In genomic region chr12:98754095-98754494, GRCh38 we compare ENCODE assay signal across 8 cellular contexts.
A peak's percentile ranks its signal among the peaks of the same experiment; 100 is the strongest.
DNase-seq lines count a peak whose midpoint lies in the region; ATAC-seq and TF ChIP-seq lines count a peak whose summit lies in the region.

No MANE protein-coding gene starts in this region.

- peaks cover 11% of the 10 kb centered on the region for H3K4me1 Mint-ChIP-seq in T-helper 17 cell

- H3K27me3 Mint-ChIP-seq in T-helper 17 cell: peaks cover 21% of the 10 kb centered on the region

- peak; percentile 56 for DNase-seq in BJ (ENCODE audit: low read depth)
- DNase-seq in T-helper 17 cell: no peak
- DNase-seq in left kidney (ENCODE audit: low read depth, low spot score): peak; percentile 24
- no peak for DNase-seq in CD1c-positive myeloid dendritic cell (ENCODE audit: extremely low spot score)
- DNase-seq in colonic mucosa: no peak
- DNase-seq in upper lobe of left lung: no peak

- POLR2A ChIA-PET in BJ (lab: Charles Lee): no interaction called here

- H3K4me1 ChIP-seq in colonic mucosa: no peaks in the 10 kb centered on the region
- H3K4me1 ChIP-seq in upper lobe of left lung: no peaks in the 10 kb centered on the region

- no peaks in the 10 kb centered on the region for H3K36me3 ChIP-seq in BJ (ENCODE audit: control insufficient read depth, insufficient read depth, low read length)
- H3K36me3 ChIP-seq in colonic mucosa: no peaks in the 10 kb centered on the region
- no peaks in the 10 kb centered on the region for H3K36me3 ChIP-seq in upper lobe of left lung

- no peak for TF ChIP-seq POLR2A in upper lobe of left lung (IDR thresholded peaks at IDR 0.05)

- WGBS in upper lobe of left lung, 2 donors: 61 to 66% methylated on average over 5 of the region's 5 CpGs

- H3K9ac ChIP-seq in colonic mucosa (ENCODE audit: low read depth in 2 of 2, low read length in 2 of 2): no peak overlapping the region

- H3K9me3 ChIP-seq in T-helper 17 cell (ENCODE audit: control insufficient read depth, low read length, poor library complexity, severe bottlenecking): no peaks in the 10 kb centered on the region
- H3K9me3 ChIP-seq in colonic mucosa: no peaks in the 10 kb centered on the region
- no peaks in the 10 kb centered on the region for H3K9me3 ChIP-seq in upper lobe of left lung

- CTCF ChIA-PET in BJ (lab: Yijun Ruan, JAX): interaction anchor here (1.7 kb wide), 1 partner anchor 20 kb away, joined by 4 read pairs; no protein-coding TSS in a partner anchor

- no peak overlapping the region for H3K4me3 Mint-ChIP-seq in T-helper 17 cell

- H3K27ac ChIP-seq in colonic mucosa (no peak overlapping the region), upper lobe of left lung (no peak overlapping the region)

- TF ChIP-seq CTCF in BJ (IDR thresholded peaks at IDR 0.05; ENCODE audit: insufficient read depth, low read depth, low read length) (no peak), colonic mucosa (IDR thresholded peaks at IDR 0.05) (no peak), upper lobe of left lung (IDR thresholded peaks at IDR 0.05) (no peak)

- no peak for TF ChIP-seq EP300 in upper lobe of left lung (IDR thresholded peaks at IDR 0.05)

- no peak overlapping the region for H3K27ac Mint-ChIP-seq in T-helper 17 cell

- intact Hi-C loops in colonic mucosa (cut with DNase I): no loop called here

- peaks cover 5% of the 10 kb centered on the region for H3K36me3 Mint-ChIP-seq in T-helper 17 cell (ENCODE audit: low read depth)

- H3K4me3 ChIP-seq in BJ (ENCODE audit: low read depth, low read length) (no peak overlapping the region), colonic mucosa (no peak overlapping the region), upper lobe of left lung (no peak overlapping the region)

- H3K27me3 ChIP-seq in BJ (ENCODE audit: control insufficient read depth, insufficient read depth, low read length) (no peaks in the 10 kb centered on the region), colonic mucosa (no peaks in the 10 kb centered on the region), upper lobe of left lung (no peaks in the 10 kb centered on the region)

- ATAC-seq in GM19023 (IDR thresholded peaks at IDR 0.05; ENCODE audit: unreplicated experiment) (peak; percentile 99), HG03045 (IDR thresholded peaks at IDR 0.05; ENCODE audit: unreplicated experiment) (peak; percentile 99), T-helper 17 cell (peak; percentile 23), upper lobe of left lung (ENCODE audit: low FRiP score in 2 of 2) (no peak)

Comparison
In these comparisons a context has a peak if more than half of its experiments do, and no peak if none do; other contexts are left out.
1. DNase-seq: peak in BJ (single experiment) and left kidney (single experiment); none in T-helper 17 cell (0 of 3), CD1c-positive myeloid dendritic cell (single experiment), colonic mucosa (single experiment) and upper lobe of left lung (0 of 2).
2. ATAC-seq: peak in GM19023 (single experiment), HG03045 (single experiment) and T-helper 17 cell (single experiment); none in upper lobe of left lung (0 of 2).